24 cellular contexts compared by ENCODE assay signal in the genomic region with DNA sequence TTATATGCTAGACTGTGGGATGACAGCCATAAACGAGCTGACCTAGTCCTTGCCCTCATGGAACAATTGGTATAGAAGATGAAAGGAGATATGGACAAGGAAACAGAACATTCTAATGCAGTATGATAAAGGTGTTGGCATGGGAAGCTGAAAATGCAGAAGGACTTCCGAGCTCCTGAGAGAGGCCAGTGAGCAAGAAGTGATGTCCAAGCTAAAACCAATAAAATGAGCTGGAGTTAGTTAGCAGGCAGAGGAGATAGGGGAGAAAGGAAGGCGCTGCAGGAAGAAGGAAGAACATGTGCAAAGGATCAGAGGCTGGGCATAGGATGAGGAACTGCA.
"Had no signal": no experiment of that assay in that cellular context is flagged by ENCODE, and none has a peak within 500 bp of the region (broad histone marks: within the 10 kb centered on the region; RNA-seq: fewer than 3 reads in every experiment).

No MANE protein-coding gene starts in this region.

- H3K4me1 ChIP-seq: gastrocnemius medialis, pancreas, prostate gland, vagina had no signal

- H3K27ac ChIP-seq: coronary artery, gastrocnemius medialis, prostate gland, skin epidermis, upper lobe of left lung, vagina had no signal

- H3K9me3 ChIP-seq: body of pancreas, gastrocnemius medialis, pancreas, prostate gland, upper lobe of left lung, vagina had no signal

- H3K4me3 ChIP-seq: body of pancreas, coronary artery, dorsolateral prefrontal cortex, gastrocnemius medialis, pancreas, prostate gland, skin epidermis, upper lobe of left lung, vagina had no signal

- DNase-seq: activated CD4-positive, alpha-beta T cell treated with anti-CD3 and anti-CD28 coated beads for 36 hours; activated CD4-positive, CD25-positive, alpha-beta regulatory T cell; activated CD8-positive, alpha-beta memory T cell treated with anti-CD3 and anti-CD28 coated beads, Interleukin-2, amount 10 ng/mL, durations not matched to agents 7 days and 5 days; activated CD8-positive, alpha-beta T cell treated with anti-CD3 and anti-CD28 coated beads, Interleukin-2, amount 10 ng/mL, durations not matched to agents 7 days and 5 days; activated naive CD4-positive, alpha-beta T cell treated with Interleukin-2 at 50 U/mL for 16 hours; activated T-cell treated with anti-CD3 and anti-CD28 coated beads, Interleukin-2, amount 50 U/mL, for 72 hours; body of pancreas; dorsolateral prefrontal cortex; effector memory CD4-positive, alpha-beta T cell; gastrocnemius medialis; glutamatergic neuron; left ventricle myocardium superior; naive B cell; nephron progenitor cell; pancreas; retina; stimulated activated CD4-positive, alpha-beta T cell treated with anti-CD3 and anti-CD28 coated beads, Interleukin-4, amount 100 ng/mL, for 24 hours; upper lobe of left lung had no signal

- H3K36me3 ChIP-seq: gastrocnemius medialis, pancreas, prostate gland, upper lobe of left lung, vagina had no signal

- ATAC-seq: activated CD4-positive, alpha-beta T cell treated with anti-CD3 and anti-CD28 coated beads for 36 hours; activated CD8-positive, alpha-beta memory T cell treated with anti-CD3 and anti-CD28 coated beads, Interleukin-2, amount 10 ng/mL, durations not matched to agents 7 days and 5 days; activated CD8-positive, alpha-beta T cell treated with anti-CD3 and anti-CD28 coated beads, Interleukin-2, amount 10 ng/mL, durations not matched to agents 7 days and 5 days; activated T-cell treated with anti-CD3 and anti-CD28 coated beads, Interleukin-2, amount 50 U/mL, for 72 hours; gastrocnemius medialis; left ventricle myocardium superior; sciatic nerve; stimulated activated effector memory CD8-positive, alpha-beta T cell treated with anti-CD3 and anti-CD28 coated beads, Interleukin-12 subunit alpha, Interleukin-12 subunit beta, amount 100 ng/mL, for 72 hours had no signal

- H3K27me3 ChIP-seq: body of pancreas, pancreas, upper lobe of left lung, vagina had no signal
